8 cellular contexts compared by ENCODE assay signal in the genomic region with DNA sequence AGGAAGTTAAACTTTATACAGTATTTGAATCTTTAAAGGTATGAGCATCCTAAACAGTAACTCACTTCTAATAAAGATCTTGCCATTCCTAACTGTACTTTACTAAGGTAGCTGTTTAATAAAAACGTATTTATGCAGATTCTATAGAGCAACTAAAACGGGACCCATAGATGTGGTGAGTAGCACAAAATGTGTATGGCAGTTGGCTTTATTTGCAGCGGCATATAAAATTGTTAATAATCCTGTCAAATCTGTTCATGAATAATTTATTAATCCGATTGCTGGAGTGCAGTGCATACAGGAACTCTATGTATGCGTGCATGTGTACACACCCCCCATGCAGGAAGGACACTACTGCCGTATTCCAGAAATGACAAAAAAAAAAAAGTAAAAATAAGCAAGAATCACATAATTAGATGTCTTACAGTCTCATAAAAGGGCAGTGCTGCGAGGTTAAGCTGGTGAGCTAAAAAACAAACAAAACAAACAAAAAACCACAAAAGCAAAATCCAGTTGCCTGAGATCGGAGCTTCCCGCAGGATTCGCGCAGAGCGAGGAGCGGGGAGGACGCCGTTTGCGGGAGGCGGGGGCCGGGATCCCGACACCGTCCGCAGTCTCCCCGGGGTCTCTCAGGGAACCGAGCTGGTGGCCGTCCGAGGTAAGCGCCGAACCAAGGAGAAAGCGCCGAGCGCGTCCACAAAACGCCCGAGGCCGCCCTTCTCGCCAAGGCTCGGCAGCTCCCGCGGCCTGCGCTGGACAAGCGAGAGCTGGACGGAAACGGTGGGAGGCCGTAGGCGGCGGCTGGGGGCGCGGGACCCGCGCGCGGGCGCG. TPM values are rescaled to one million over a fixed set of nuclear protein-coding genes. Genes with fewer than 3 reads are reported as not detected.
DNase-seq lines count a peak whose midpoint lies in the region; ATAC-seq and TF ChIP-seq lines count a peak whose summit lies in the region.

No MANE protein-coding gene starts in this region.

- TF ChIP-seq POLR2A in vagina (IDR thresholded peaks at IDR 0.05), result no peak

- peak overlapping the region; percentile 80 to 86 for H3K4me3 ChIP-seq in vagina

- no peaks in the 10 kb centered on the region for H3K36me3 Mint-ChIP-seq in mesothelial cell of epicardium

- no peaks in the 10 kb centered on the region for H3K9me3 ChIP-seq in vagina

- TF ChIP-seq CTCF in mesothelial cell of epicardium (IDR thresholded peaks at IDR 0.05; ENCODE audit: unreplicated experiment) (no peak), vagina (IDR thresholded peaks at IDR 0.05) (no peak)

- DNase-seq in NCI-H510A treated with DMSO at 0.1 percent for 48 hours (lab: John Stamatoyannopoulos, UW), result peak; percentile 52
- no peak for DNase-seq in NCI-H510A (lab: John Stamatoyannopoulos, UW)
- DNase-seq in HEK293T (ENCODE audit: extremely low spot score), result no peak
- DNase-seq in NCI-H1417 (lab: John Stamatoyannopoulos, UW), result peak in 2 of 3 experiments; percentile 43 to 81
- DNase-seq in mesothelial cell of epicardium (ENCODE audit: low spot score in 2 of 2, unreplicated experiment in 2 of 2), result no peak
- no peak for DNase-seq in vagina (ENCODE audit: extremely low spot score in 2 of 2)

- H3K27ac ChIP-seq in cingulate gyrus (ENCODE audit: low read depth, low read length) (peak overlapping the region; percentile 90), vagina (peak overlapping the region; percentile 95)

- peaks cover 33% of the 10 kb centered on the region for H3K4me1 ChIP-seq in vagina

- peaks cover 26% of the 10 kb centered on the region for H3K27me3 Mint-ChIP-seq in mesothelial cell of epicardium (ENCODE audit: low read depth)

- POLR2A ChIA-PET in HEK293T (lab: Yijun Ruan, JAX), result interaction anchor here (0.6 to 4.2 kb wide), 29 partner anchors 8 to 639 kb away, joined by 3 to 50 read pairs (median 5); a partner anchor contains a TSS

- peak overlapping the region; percentile 85 for H3K4me3 Mint-ChIP-seq in mesothelial cell of epicardium

- H3K36me3 ChIP-seq in vagina, result no peaks in the 10 kb centered on the region

- H3K27ac Mint-ChIP-seq in mesothelial cell of epicardium, result peak overlapping the region; percentile 87

- CTCF ChIA-PET in HEK293T (lab: Yijun Ruan, JAX), result interaction anchor here (0.6 kb wide), 1 partner anchor 807 kb away, joined by 3 read pairs; no protein-coding TSS in a partner anchor

- no peaks in the 10 kb centered on the region for H3K27me3 ChIP-seq in vagina

- intact Hi-C loops in vagina (cut with DNase I), result loop anchor here (1.0 kb wide), 1 partner anchor 312 kb away; a partner anchor contains a TSS

- H3K9me3 Mint-ChIP-seq in mesothelial cell of epicardium, result no peaks in the 10 kb centered on the region

- ATAC-seq in esophagus mucosa, result no peak

- H3K4me1 Mint-ChIP-seq in mesothelial cell of epicardium, result peaks cover 40% of the 10 kb centered on the region

TF ChIP-seq in HEK293T, 16 proteins besides CTCF, POLR2A, EP300 and RAD21:
- no peak for TF ChIP-seq FOXM1 (IDR thresholded peaks at IDR 0.05; ENCODE audit: borderline replicate concordance)
- TF ChIP-seq NFRKB (IDR thresholded peaks at IDR 0.05), result no peak
- 0 out of 2 replicates have a peak, but pooled peaks have one; percentile 2 for TF ChIP-seq L3MBTL2 (conservative IDR thresholded peaks at IDR 0.05)
- TF ChIP-seq, protein P1, sequence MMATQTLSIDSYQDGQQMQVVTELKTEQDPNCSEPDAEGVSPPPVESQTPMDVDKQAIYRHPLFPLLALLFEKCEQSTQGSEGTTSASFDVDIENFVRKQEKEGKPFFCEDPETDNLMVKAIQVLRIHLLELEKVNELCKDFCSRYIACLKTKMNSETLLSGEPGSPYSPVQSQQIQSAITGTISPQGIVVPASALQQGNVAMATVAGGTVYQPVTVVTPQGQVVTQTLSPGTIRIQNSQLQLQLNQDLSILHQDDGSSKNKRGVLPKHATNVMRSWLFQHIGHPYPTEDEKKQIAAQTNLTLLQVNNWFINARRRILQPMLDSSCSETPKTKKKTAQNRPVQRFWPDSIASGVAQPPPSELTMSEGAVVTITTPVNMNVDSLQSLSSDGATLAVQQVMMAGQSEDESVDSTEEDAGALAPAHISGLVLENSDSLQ (IDR thresholded peaks at IDR 0.05), result peak; percentile 63

RNA-seq across cellular contexts. Expression of a gene that starts 0.5 kb away (rescaled TPM):
- total RNA-seq in mesothelial cell of epicardium (57.3 to 61.3 TPM (median 58.9 TPM) in 3 replicates), vagina (27.0 TPM), esophagus mucosa (36.5 TPM)

RNA-seq across cellular contexts. Expression of a gene that starts 5.2 kb away (rescaled TPM):
- total RNA-seq in mesothelial cell of epicardium (45.2 to 52.3 TPM (median 52.1 TPM) in 3 replicates), vagina (44.7 TPM), esophagus mucosa (13.0 TPM)

RNA-seq across cellular contexts. Expression of a gene that starts 29.6 kb away (rescaled TPM):
- total RNA-seq in mesothelial cell of epicardium (0.16 to 0.45 TPM (median 0.18 TPM) in 3 replicates), vagina (not detected), esophagus mucosa (not detected)

Comparison
In these comparisons a context has a peak if more than half of its experiments do, and no peak if none do; other contexts are left out.
1. DNase-seq: peak in NCI-H510A treated with DMSO at 0.1 percent for 48 hours (single experiment) and NCI-H1417 (2 of 3); none in NCI-H510A (single experiment), HEK293T (single experiment), mesothelial cell of epicardium (0 of 2) and vagina (0 of 2).